Comparison of ENCODE assay signal across 17 cellular contexts in the genomic region with DNA sequence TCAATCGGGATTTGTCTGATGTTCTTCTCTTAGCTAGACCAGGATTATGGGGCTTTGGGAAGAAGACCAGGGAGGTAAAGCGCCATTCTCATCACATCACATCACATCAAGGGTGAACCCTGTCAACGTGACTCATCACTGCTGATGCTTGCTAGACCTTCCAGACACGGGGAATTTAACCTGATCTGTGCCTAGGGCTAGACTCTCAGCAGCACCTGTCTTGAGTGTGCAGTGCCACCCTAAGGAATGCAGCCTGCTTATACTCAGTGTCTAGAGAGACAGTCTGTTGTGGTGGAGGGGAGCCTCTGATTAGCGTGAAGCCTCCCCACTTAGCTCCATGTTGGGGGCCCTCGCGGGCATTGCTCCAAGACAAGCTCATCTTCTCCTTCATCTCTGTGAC.
"Had no signal": no experiment of that assay in that cellular context is flagged by ENCODE, and none has a peak within 500 bp of the region (broad histone marks: within the 10 kb centered on the region; RNA-seq: fewer than 3 reads in every experiment).

No MANE protein-coding gene starts in this region.

- H3K36me3 Mint-ChIP-seq: immature natural killer cell; naive thymus-derived CD4-positive, alpha-beta T cell; stimulated activated naive B cell treated with anti-CD40 and anti-IgM and Interleukin-4, amounts not matched to agents 10 μg/mL and 1 μg/mL and 100 μg/mL, for 72 hours had no signal

- H3K9me3 Mint-ChIP-seq: naive thymus-derived CD4-positive, alpha-beta T cell; stimulated activated naive B cell treated with anti-CD40 and anti-IgM and Interleukin-4, amounts not matched to agents 10 μg/mL and 1 μg/mL and 100 μg/mL, for 72 hours had no signal

- H3K4me3 Mint-ChIP-seq: immature natural killer cell; naive thymus-derived CD4-positive, alpha-beta T cell; stimulated activated naive B cell treated with anti-CD40 and anti-IgM and Interleukin-4, amounts not matched to agents 10 μg/mL and 1 μg/mL and 100 μg/mL, for 72 hours had no signal

- H3K9me3 ChIP-seq: colonic mucosa, gastrocnemius medialis, uterus had no signal

- H3K4me1 Mint-ChIP-seq: immature natural killer cell; naive thymus-derived CD4-positive, alpha-beta T cell; stimulated activated naive B cell treated with anti-CD40 and anti-IgM and Interleukin-4, amounts not matched to agents 10 μg/mL and 1 μg/mL and 100 μg/mL, for 72 hours had no signal

- H3K27ac Mint-ChIP-seq: immature natural killer cell; naive thymus-derived CD4-positive, alpha-beta T cell; stimulated activated naive B cell treated with anti-CD40 and anti-IgM and Interleukin-4, amounts not matched to agents 10 μg/mL and 1 μg/mL and 100 μg/mL, for 72 hours had no signal

- DNase-seq: colonic mucosa; dermis blood vessel endothelial cell; erythroblast; gastrocnemius medialis; glutamatergic neuron; immature natural killer cell; left colon; left ventricle myocardium superior; mesendoderm; naive thymus-derived CD4-positive, alpha-beta T cell; posterior cingulate gyrus; stimulated activated CD4-positive, alpha-beta T cell treated with anti-CD3 and anti-CD28 coated beads, Interleukin-2, amount 100 ng/mL, for 24 hours; stimulated activated CD4-positive, alpha-beta T cell treated with anti-CD3 and anti-CD28 coated beads, Interleukin-4, amount 100 ng/mL, for 4 hours; stimulated activated naive B cell treated with anti-CD40 and anti-IgM and Interleukin-4, amounts not matched to agents 10 μg/mL and 1 μg/mL and 100 μg/mL, for 72 hours; trophoblast cell; uterus had no signal

- H3K36me3 ChIP-seq: colonic mucosa, gastrocnemius medialis, uterus had no signal

- H3K4me3 ChIP-seq: colonic mucosa, gastrocnemius medialis, lung, uterus had no signal

- H3K27me3 ChIP-seq: colonic mucosa, uterus had no signal

- H3K27ac ChIP-seq: colonic mucosa, gastrocnemius medialis, uterus had no signal

- H3K4me1 ChIP-seq: colonic mucosa, gastrocnemius medialis, uterus had no signal
